12 cellular contexts compared by ENCODE assay signal in genomic region chr6:16697437-16698162, GRCh38.
DNase-seq lines count a peak whose midpoint lies in the region; ATAC-seq lines count a peak whose summit lies in the region.
"Had no signal": no experiment of that assay in that cellular context is flagged by ENCODE, and none has a peak within 500 bp of the region (broad histone marks: within the 10 kb centered on the region; RNA-seq: fewer than 3 reads in every experiment).

No MANE protein-coding gene starts in this region.

- peaks cover 5% of the 10 kb centered on the region for H3K36me3 Mint-ChIP-seq in stimulated activated naive CD8-positive, alpha-beta T cell treated with anti-CD3 and anti-CD28 coated beads, Interleukin-15, Interleukin-2, amounts not matched to agents 100 ng/mL and 50 ng/mL, for 24 hours (ENCODE audit: low read depth)
- H3K36me3 Mint-ChIP-seq in activated T-helper 1 cell treated with anti-CD3 and anti-CD28 coated beads, Interleukin-12 subunit alpha, Interleukin-12 subunit beta, Interleukin-2, Interleukin-4 antibody, amounts not matched to agents 30 ng/mL and 10 ng/mL and 1 ng/mL, durations not matched to agents 14 hours and 24 hours and 36 hours (ENCODE audit: low read depth) = peaks cover 31% of the 10 kb centered on the region

- H3K9me3 Mint-ChIP-seq in stimulated activated naive CD8-positive, alpha-beta T cell treated with anti-CD3 and anti-CD28 coated beads, Interleukin-15, Interleukin-2, amounts not matched to agents 100 ng/mL and 50 ng/mL, for 24 hours = no peaks in the 10 kb centered on the region
- peaks cover 5% of the 10 kb centered on the region for H3K9me3 Mint-ChIP-seq in activated T-helper 1 cell treated with anti-CD3 and anti-CD28 coated beads, Interleukin-12 subunit alpha, Interleukin-12 subunit beta, Interleukin-2, Interleukin-4 antibody, amounts not matched to agents 30 ng/mL and 10 ng/mL and 1 ng/mL, durations not matched to agents 14 hours and 24 hours and 36 hours

- H3K9me3 ChIP-seq in muscle layer of duodenum (ENCODE audit: control insufficient read depth in 1 of 2, low read length in 2 of 2) (no peaks in the 10 kb centered on the region), aorta (ENCODE audit: control insufficient read depth, low read length) (no peaks in the 10 kb centered on the region)

- ATAC-seq in stimulated activated naive CD8-positive, alpha-beta T cell treated with anti-CD3 and anti-CD28 coated beads, Interleukin-15, Interleukin-2, amounts not matched to agents 100 U/mL and 50 U/mL, for 24 hours = no peak
- ATAC-seq in HG02763 (IDR thresholded peaks at IDR 0.05; ENCODE audit: unreplicated experiment) (no peak), aorta (ENCODE audit: low FRiP score) (no peak)

- intact Hi-C loops in activated T-helper 1 cell treated with anti-CD3 and anti-CD28 coated beads, Interleukin-12 subunit alpha, Interleukin-12 subunit beta, Interleukin-2, Interleukin-4 antibody, amounts not matched to agents 30 ng/mL and 10 ng/mL and 1 ng/mL, durations not matched to agents 14 hours and 24 hours and 36 hours (cut with micrococcal nuclease) = loop anchor here (10.0 kb wide), 2 partner anchors 257 to 923 kb away; no protein-coding TSS in a partner anchor
- intact Hi-C loops in aorta (cut with DNase I) = no loop called here

- H3K4me1 ChIP-seq in muscle layer of duodenum (ENCODE audit: control insufficient read depth in 1 of 2, insufficient read depth in 2 of 2, low read length in 2 of 2) = peaks cover 7 to 22% of the 10 kb centered on the region in 2 donors
- peaks cover 2 to 8% of the 10 kb centered on the region in 2 donors for H3K4me1 ChIP-seq in aorta (ENCODE audit: control insufficient read depth in 1 of 2, insufficient read depth in 2 of 2, low read length in 2 of 2)

- peak overlapping the region; percentile 85 for H3K4me3 Mint-ChIP-seq in stimulated activated naive CD8-positive, alpha-beta T cell treated with anti-CD3 and anti-CD28 coated beads, Interleukin-15, Interleukin-2, amounts not matched to agents 100 ng/mL and 50 ng/mL, for 24 hours
- peak overlapping the region; percentile 80 for H3K4me3 Mint-ChIP-seq in activated T-helper 1 cell treated with anti-CD3 and anti-CD28 coated beads, Interleukin-12 subunit alpha, Interleukin-12 subunit beta, Interleukin-2, Interleukin-4 antibody, amounts not matched to agents 30 ng/mL and 10 ng/mL and 1 ng/mL, durations not matched to agents 14 hours and 24 hours and 36 hours

- WGBS in aorta, 2 donors = 75 to 83% methylated on average over 7 of the region's 7 CpGs

- H3K27me3 ChIP-seq in muscle layer of duodenum (ENCODE audit: low read depth, low read length) (no peaks in the 10 kb centered on the region), aorta (ENCODE audit: control insufficient read depth in 1 of 2, insufficient read depth in 2 of 2, low read length in 1 of 2) (no peaks in the 10 kb centered on the region)

- H3K4me1 Mint-ChIP-seq in stimulated activated naive CD8-positive, alpha-beta T cell treated with anti-CD3 and anti-CD28 coated beads, Interleukin-15, Interleukin-2, amounts not matched to agents 100 ng/mL and 50 ng/mL, for 24 hours (ENCODE audit: low read depth) = peaks cover 86% of the 10 kb centered on the region
- peaks cover 84% of the 10 kb centered on the region for H3K4me1 Mint-ChIP-seq in activated T-helper 1 cell treated with anti-CD3 and anti-CD28 coated beads, Interleukin-12 subunit alpha, Interleukin-12 subunit beta, Interleukin-2, Interleukin-4 antibody, amounts not matched to agents 30 ng/mL and 10 ng/mL and 1 ng/mL, durations not matched to agents 14 hours and 24 hours and 36 hours (ENCODE audit: low read depth)

- peak overlapping the region; percentile 97 for H3K27ac Mint-ChIP-seq in stimulated activated naive CD8-positive, alpha-beta T cell treated with anti-CD3 and anti-CD28 coated beads, Interleukin-15, Interleukin-2, amounts not matched to agents 100 ng/mL and 50 ng/mL, for 24 hours
- H3K27ac Mint-ChIP-seq in activated T-helper 1 cell treated with anti-CD3 and anti-CD28 coated beads, Interleukin-12 subunit alpha, Interleukin-12 subunit beta, Interleukin-2, Interleukin-4 antibody, amounts not matched to agents 30 ng/mL and 10 ng/mL and 1 ng/mL, durations not matched to agents 14 hours and 24 hours and 36 hours = peak overlapping the region; percentile 98

- H3K27ac ChIP-seq in muscle layer of duodenum (ENCODE audit: low read length) (peak overlapping the region; percentile 49), aorta (ENCODE audit: low read depth in 1 of 2, low read length in 2 of 2) (no peak overlapping the region)
- H3K27ac ChIP-seq: BLaER1 treated with 17β-estradiol and CSF1 and Interleukin-3, amounts not matched to agents 10 nM and 100 nM had no signal

- H3K36me3 ChIP-seq in muscle layer of duodenum (ENCODE audit: control insufficient read depth in 1 of 2, insufficient read depth in 2 of 2, low read length in 2 of 2) (no peaks in the 10 kb centered on the region), aorta (ENCODE audit: control insufficient read depth in 1 of 2, insufficient read depth in 2 of 2, low read length in 1 of 2) (no peaks in the 10 kb centered on the region)

- H3K4me3 ChIP-seq in muscle layer of duodenum (ENCODE audit: low read depth in 1 of 2, low read length in 2 of 2) (peak overlapping the region in 1 of 2 donors; percentile 14), aorta (ENCODE audit: low read length in 2 of 2) (no peak overlapping the region)
- H3K4me3 ChIP-seq: BLaER1 treated with 17β-estradiol and CSF1 and Interleukin-3, amounts not matched to agents 10 nM and 100 nM had no signal

- H3K27me3 Mint-ChIP-seq in stimulated activated naive CD8-positive, alpha-beta T cell treated with anti-CD3 and anti-CD28 coated beads, Interleukin-15, Interleukin-2, amounts not matched to agents 100 ng/mL and 50 ng/mL, for 24 hours = no peaks in the 10 kb centered on the region
- no peaks in the 10 kb centered on the region for H3K27me3 Mint-ChIP-seq in activated T-helper 1 cell treated with anti-CD3 and anti-CD28 coated beads, Interleukin-12 subunit alpha, Interleukin-12 subunit beta, Interleukin-2, Interleukin-4 antibody, amounts not matched to agents 30 ng/mL and 10 ng/mL and 1 ng/mL, durations not matched to agents 14 hours and 24 hours and 36 hours (ENCODE audit: insufficient read depth)

- no peak for DNase-seq in stimulated activated naive CD8-positive, alpha-beta T cell treated with anti-CD3 and anti-CD28 coated beads, Interleukin-15, Interleukin-2, amounts not matched to agents 100 U/mL and 50 U/mL, for 24 hours
- DNase-seq in activated T-helper 1 cell treated with anti-CD3 and anti-CD28 coated beads, Interleukin-12 subunit alpha, Interleukin-12 subunit beta, Interleukin-2, Interleukin-4 antibody, amounts not matched to agents 30 ng/mL and 10 ng/mL and 1 ng/mL, durations not matched to agents 14 hours and 24 hours and 36 hours (ENCODE audit: low spot score) = no peak
- no peak for DNase-seq in central memory CD4-positive, alpha-beta T cell
- DNase-seq in AG20443 (ENCODE audit: low spot score) = no peak
- no peak for DNase-seq in aorta
- DNase-seq: NCI-H1048; stimulated activated CD4-positive, alpha-beta T cell treated with anti-CD3 and anti-CD28 coated beads, Interleukin-2, amount 100 ng/mL, for 24 hours; substantia nigra had no signal
